1 cellular context compared by ENCODE assay signal in genomic region chr2:108423502-108424251, GRCh38.
TF ChIP-seq lines count a peak whose summit lies in the region.

No MANE protein-coding gene starts in this region.

TF ChIP-seq in WTC11, 78 proteins besides CTCF, POLR2A, EP300 and RAD21 (continued from another document):
- TF ChIP-seq ZMAT4 (CRISPR knock-in tag; IDR thresholded peaks at IDR 0.05) = no peak
- no peak for TF ChIP-seq JUN (CRISPR knock-in tag; IDR thresholded peaks at IDR 0.05)
- no peak for TF ChIP-seq STAT6 (CRISPR knock-in tag; conservative IDR thresholded peaks at IDR 0.05; ENCODE audit: low read depth)
- TF ChIP-seq TEAD4 (CRISPR knock-in tag; IDR thresholded peaks at IDR 0.05) = no peak
- no peak for TF ChIP-seq ZBTB43 (CRISPR knock-in tag; IDR thresholded peaks at IDR 0.05)
- TF ChIP-seq JAZF1 (CRISPR knock-in tag; IDR thresholded peaks at IDR 0.05) = no peak
- no peak for TF ChIP-seq TEAD1 (CRISPR knock-in tag; IDR thresholded peaks at IDR 0.05)
- TF ChIP-seq PREB (CRISPR knock-in tag; IDR thresholded peaks at IDR 0.05; ENCODE audit: borderline replicate concordance) = no peak
